Comparison of ENCODE assay signal across 1 cellular context in the genomic region with DNA sequence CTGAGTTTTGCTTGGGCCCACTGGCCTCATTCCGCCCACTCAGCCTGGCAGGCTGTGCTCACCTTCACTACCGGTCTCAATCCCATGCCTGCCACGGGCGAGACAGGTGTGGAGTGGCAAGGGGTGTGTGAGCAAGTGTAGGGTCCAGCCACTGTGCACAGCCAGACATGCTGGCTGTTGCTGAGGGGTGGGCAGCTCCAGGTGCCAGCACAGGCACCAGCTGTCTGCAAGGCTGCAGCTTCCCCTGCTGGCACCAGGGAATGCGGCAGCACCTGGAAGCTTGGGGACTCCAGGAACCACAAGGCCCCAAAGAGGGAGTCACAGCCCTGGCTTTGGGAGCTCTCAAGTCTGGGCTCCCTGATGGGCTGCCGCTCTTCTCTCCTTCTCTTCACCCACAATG.
TF ChIP-seq lines count a peak whose summit lies in the region.

No MANE protein-coding gene starts in this region.

TF ChIP-seq in H1, 55 proteins besides CTCF, POLR2A, EP300 and RAD21:
- TF ChIP-seq HDAC2 (IDR thresholded peaks at IDR 0.05; ENCODE audit: borderline replicate concordance in 1 of 2, low read depth in 2 of 2, low read length in 2 of 2) (no peak), POU5F1 (IDR thresholded peaks at IDR 0.05; ENCODE audit: low read depth, low read length) (no peak)
